ENCODE assay signal across 12 cellular contexts in the genomic region with DNA sequence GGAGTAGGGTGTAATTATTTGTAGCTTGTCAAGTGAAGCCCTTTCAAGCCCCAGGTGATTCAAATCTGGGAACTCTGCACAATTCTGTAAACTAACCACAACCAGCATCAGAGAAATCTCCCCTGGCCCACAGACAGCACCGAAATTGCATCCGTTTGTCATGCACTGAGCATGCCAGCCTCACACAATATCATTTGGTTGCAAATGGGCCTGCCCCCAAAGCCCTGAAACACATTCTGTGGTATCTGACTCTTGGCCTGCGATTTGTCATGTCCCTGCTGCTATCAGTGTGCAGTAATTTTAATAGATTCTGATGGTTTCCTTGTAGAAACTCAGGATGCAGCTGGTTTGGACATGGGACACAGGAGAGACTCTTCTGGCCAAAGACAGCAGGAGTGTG. TPM values are rescaled to one million over a fixed set of nuclear protein-coding genes. Genes with fewer than 3 reads are reported as not detected.
A peak's percentile ranks its signal among the peaks of the same experiment; 100 is the strongest.
DNase-seq lines count a peak whose midpoint lies in the region; ATAC-seq and TF ChIP-seq lines count a peak whose summit lies in the region.
"Had no signal": no experiment of that assay in that cellular context is flagged by ENCODE, and none has a peak within 500 bp of the region (broad histone marks: within the 10 kb centered on the region; RNA-seq: fewer than 3 reads in every experiment).

No MANE protein-coding gene starts in this region.

- intact Hi-C loops in adrenal gland (cut with DNase I): no loop called here

- no peak for TF ChIP-seq CTCF in adrenal gland (IDR thresholded peaks at IDR 0.05)

- WGBS in adrenal gland, 4 donors: 72 to 80% (median 75%) methylated on average over 3 of the region's 3 CpGs

- H3K4me1 Mint-ChIP-seq in stimulated activated naive CD8-positive, alpha-beta T cell treated with anti-CD3 and anti-CD28 coated beads, Interleukin-15, amount 100 ng/mL, for 72 hours: no peaks in the 10 kb centered on the region

- no peak overlapping the region for H3K27ac ChIP-seq in adrenal gland
- H3K27ac ChIP-seq: epithelial cell of prostate, thoracic aorta had no signal

- H3K9me3 Mint-ChIP-seq in stimulated activated naive CD8-positive, alpha-beta T cell treated with anti-CD3 and anti-CD28 coated beads, Interleukin-15, amount 100 ng/mL, for 72 hours: no peaks in the 10 kb centered on the region

- no peaks in the 10 kb centered on the region for H3K27me3 ChIP-seq in adrenal gland

- no peak overlapping the region for H3K27ac Mint-ChIP-seq in stimulated activated naive CD8-positive, alpha-beta T cell treated with anti-CD3 and anti-CD28 coated beads, Interleukin-15, amount 100 ng/mL, for 72 hours

- H3K9me3 ChIP-seq in adrenal gland (replicated peaks in 1 of 3): no peaks in the 10 kb centered on the region
- H3K9me3 ChIP-seq: thoracic aorta had no signal

- no peak overlapping the region for H3K4me3 Mint-ChIP-seq in stimulated activated naive CD8-positive, alpha-beta T cell treated with anti-CD3 and anti-CD28 coated beads, Interleukin-15, amount 100 ng/mL, for 72 hours

- H3K36me3 ChIP-seq in adrenal gland (replicated peaks in 1 of 2): no peaks in the 10 kb centered on the region
- H3K36me3 ChIP-seq: thoracic aorta had no signal

- H3K4me1 ChIP-seq in adrenal gland (replicated peaks in 1 of 2): peaks cover 4 to 9% of the 10 kb centered on the region in 2 donors

- H3K27me3 Mint-ChIP-seq in stimulated activated naive CD8-positive, alpha-beta T cell treated with anti-CD3 and anti-CD28 coated beads, Interleukin-15, amount 100 ng/mL, for 72 hours: peaks cover 7% of the 10 kb centered on the region

- peak in 1 of 2 donors; percentile 12 for DNase-seq in stimulated activated naive CD8-positive, alpha-beta T cell treated with anti-CD3 and anti-CD28 coated beads, Interleukin-15, amount 100 ng/mL, for 72 hours
- no peak for DNase-seq in stimulated activated naive CD8-positive, alpha-beta T cell treated with anti-CD3 and anti-CD28 coated beads, Interleukin-15, Interleukin-2, amounts not matched to agents 100 U/mL and 50 U/mL, for 24 hours
- DNase-seq in SK-N-DZ (ENCODE audit: low spot score) (peak; percentile 43), NCI-H187 treated with DMSO at 0.1 percent for 48 hours (lab: John Stamatoyannopoulos, UW) (no peak), adrenal gland (no peak), left lobe of liver (ENCODE audit: low spot score) (no peak)
- DNase-seq: GDM1, T1000 had no signal

- peak; percentile 67 for ATAC-seq in stimulated activated naive CD8-positive, alpha-beta T cell treated with anti-CD3 and anti-CD28 coated beads, Interleukin-15, amount 100 ng/mL, for 72 hours
- no peak for ATAC-seq in stimulated activated naive CD8-positive, alpha-beta T cell treated with anti-CD3 and anti-CD28 coated beads, Interleukin-15, Interleukin-2, amounts not matched to agents 100 U/mL and 50 U/mL, for 24 hours
- ATAC-seq in HG02852 (IDR thresholded peaks at IDR 0.05; ENCODE audit: unreplicated experiment): peak; percentile 81
- no peak for ATAC-seq in HG02884 (IDR thresholded peaks at IDR 0.05; ENCODE audit: unreplicated experiment)
- no peak for ATAC-seq in left lobe of liver

- H3K4me3 ChIP-seq in adrenal gland: no peak overlapping the region
- H3K4me3 ChIP-seq: thoracic aorta had no signal

- no peak for TF ChIP-seq POLR2A in adrenal gland (IDR thresholded peaks at IDR 0.05)

RNA-seq across cellular contexts. Expression of a gene that starts 35.3 kb away (rescaled TPM):
- 11.8 and 15.7 TPM in 2 replicates for polyA plus RNA-seq in SK-N-DZ (2014; cell fraction: cytosol; rRNA removed)
- 8.3 and 11.0 TPM in 2 replicates for polyA plus RNA-seq in SK-N-DZ (2014; cell fraction: nucleus; rRNA removed)
- total RNA-seq in adrenal gland: 10 to 100 TPM in 7 of 8 donors, 1 to 10 TPM in 1; 5.0 to 18.7 (median 13.9) TPM
- 10 to 100 TPM in 2 of 3 donors, 1 to 10 TPM in 1; 8.5 to 20.0 (median 12.1) TPM for polyA plus RNA-seq in adrenal gland
- 8.2 TPM for total RNA-seq in left lobe of liver

Comparison
In these comparisons a context has a peak if more than half of its experiments do, and no peak if none do; other contexts are left out.
1. ATAC-seq: peak in stimulated activated naive CD8-positive, alpha-beta T cell treated with anti-CD3 and anti-CD28 coated beads, Interleukin-15, amount 100 ng/mL, for 72 hours (single experiment) and HG02852 (single experiment); none in stimulated activated naive CD8-positive, alpha-beta T cell treated with anti-CD3 and anti-CD28 coated beads, Interleukin-15, Interleukin-2, amounts not matched to agents 100 U/mL and 50 U/mL, for 24 hours (single experiment), HG02884 (single experiment) and left lobe of liver (single experiment).